ENCODE assay signal across 15 cellular contexts in genomic region chr17:78541488-78542237, GRCh38. TPM values are rescaled to one million over a fixed set of nuclear protein-coding genes. Genes with fewer than 3 reads are reported as not detected.
DNase-seq lines count a peak whose midpoint lies in the region; TF ChIP-seq lines count a peak whose summit lies in the region.
"Had no signal": no experiment of that assay in that cellular context is flagged by ENCODE, and none has a peak within 500 bp of the region (broad histone marks: within the 10 kb centered on the region; RNA-seq: fewer than 3 reads in every experiment).

No MANE protein-coding gene starts in this region.

- 27 to 28% methylated on average over 7 of the region's 8 CpGs for WGBS in GM23248 (ENCODE audit: low coverage in 1 of 2, low lambda C conversion rate in 2 of 2, missing lambda C conversion rate in 2 of 2), 2 experiments

- H3K27me3 Mint-ChIP-seq in activated CD4-positive, alpha-beta T cell treated with anti-CD3 and anti-CD28 coated beads, Interleukin-2, amount 10 ng/mL, durations not matched to agents 7 days and 5 days: peaks cover 3% of the 10 kb centered on the region

- CTCF ChIA-PET in activated CD4-positive, alpha-beta T cell treated with anti-CD3 and anti-CD28 coated beads, Interleukin-2, amount 10 ng/mL, durations not matched to agents 7 days and 5 days (lab: Charles Lee): interaction anchor here (0.7 kb wide), 1 partner anchor 1992 kb away, joined by 3 read pairs; no protein-coding TSS in a partner anchor

- H3K27ac Mint-ChIP-seq in activated CD4-positive, alpha-beta T cell treated with anti-CD3 and anti-CD28 coated beads, Interleukin-2, amount 10 ng/mL, durations not matched to agents 7 days and 5 days: no peak overlapping the region
- H3K27ac Mint-ChIP-seq: natural killer cell had no signal

- no peaks in the 10 kb centered on the region for H3K9me3 ChIP-seq in GM23248 (ENCODE audit: low read depth)
- H3K9me3 ChIP-seq: body of pancreas, esophagus squamous epithelium, vagina had no signal

- H3K27me3 ChIP-seq in GM23248 (replicated peaks; ENCODE audit: insufficient read depth): no peaks in the 10 kb centered on the region
- H3K27me3 ChIP-seq: body of pancreas, esophagus squamous epithelium, vagina had no signal

- peaks cover 5% of the 10 kb centered on the region; the same call in 1 of the 2 replicates for H3K4me1 ChIP-seq in GM23248 (ENCODE audit: insufficient read depth)
- H3K4me1 ChIP-seq: body of pancreas, vagina had no signal

- no peak overlapping the region for H3K27ac ChIP-seq in GM23248
- H3K27ac ChIP-seq: body of pancreas, esophagus squamous epithelium, vagina had no signal

- DNase-seq in AG10803 (ENCODE audit: low read depth) (peak; percentile 14), GM23248 (peak; percentile 52), SW480 (ENCODE audit: low spot score) (peak; percentile 94), kidney tubule cell (ENCODE audit: low spot score) (peak; percentile 41), ACHN (no peak), Kasumi-1 (lab: John Stamatoyannopoulos, UW) (no peak)
- no peak for DNase-seq in effector CD4-positive, alpha-beta T cell
- DNase-seq in activated CD4-positive, alpha-beta T cell treated with anti-CD3 and anti-CD28 coated beads, Interleukin-2, amount 10 ng/mL, durations not matched to agents 7 days and 5 days: no peak
- DNase-seq: activated T-cell treated with anti-CD3 and anti-CD28 coated beads, Interleukin-2, amount 50 U/mL, for 4 hours; esophagus squamous epithelium; natural killer cell; NCI-H1417 had no signal

- no peaks in the 10 kb centered on the region for H3K36me3 ChIP-seq in GM23248 (ENCODE audit: low read depth)
- H3K36me3 ChIP-seq: esophagus squamous epithelium, vagina had no signal

- no peak overlapping the region for H3K4me3 Mint-ChIP-seq in activated CD4-positive, alpha-beta T cell treated with anti-CD3 and anti-CD28 coated beads, Interleukin-2, amount 10 ng/mL, durations not matched to agents 7 days and 5 days
- H3K4me3 Mint-ChIP-seq: activated T-cell treated with anti-CD3 and anti-CD28 coated beads, Interleukin-2, amount 50 U/mL, for 4 hours; natural killer cell had no signal

- H3K36me3 Mint-ChIP-seq in activated CD4-positive, alpha-beta T cell treated with anti-CD3 and anti-CD28 coated beads, Interleukin-2, amount 10 ng/mL, durations not matched to agents 7 days and 5 days (ENCODE audit: low read depth): no peaks in the 10 kb centered on the region
- H3K36me3 Mint-ChIP-seq: natural killer cell had no signal

- H3K9me2 ChIP-seq in GM23248 (ENCODE audit: insufficient read depth): no peaks in the 10 kb centered on the region

- H3K4me3 ChIP-seq in AG10803 (ENCODE audit: low read length): no peak overlapping the region
- H3K4me3 ChIP-seq in GM23248: no peak overlapping the region
- H3K4me3 ChIP-seq: body of pancreas, esophagus squamous epithelium, smooth muscle cell, vagina had no signal

- no peak overlapping the region for H3K9ac ChIP-seq in GM23248

- in situ Hi-C loops in GM23248 (cut with MboI) (no loop called here), ACHN (cut with HindIII; ENCODE audit: low pct_ligation_motif_present, low pct_unique_long_range_greater_than_20kb, low sequenced_read_pairs) (no loop called here)

- no peak overlapping the region for H3K4me2 ChIP-seq in GM23248 (ENCODE audit: unreplicated experiment)
- H3K4me2 ChIP-seq: smooth muscle cell had no signal

- H3F3A ChIP-seq in GM23248 (ENCODE audit: insufficient read depth): no peaks in the 10 kb centered on the region

- no peak for TF ChIP-seq CTCF in AG10803 (conservative IDR thresholded peaks at IDR 0.05; ENCODE audit: low read length)

- H3K9me3 Mint-ChIP-seq in activated CD4-positive, alpha-beta T cell treated with anti-CD3 and anti-CD28 coated beads, Interleukin-2, amount 10 ng/mL, durations not matched to agents 7 days and 5 days: no peaks in the 10 kb centered on the region
- H3K9me3 Mint-ChIP-seq: activated T-cell treated with anti-CD3 and anti-CD28 coated beads, Interleukin-2, amount 50 U/mL, for 4 hours; natural killer cell had no signal

- no peaks in the 10 kb centered on the region for H4K20me1 ChIP-seq in GM23248 (ENCODE audit: insufficient read depth)

- H3K4me1 Mint-ChIP-seq in activated CD4-positive, alpha-beta T cell treated with anti-CD3 and anti-CD28 coated beads, Interleukin-2, amount 10 ng/mL, durations not matched to agents 7 days and 5 days: peaks cover 7% of the 10 kb centered on the region
- H3K4me1 Mint-ChIP-seq: natural killer cell had no signal

- POLR2A ChIA-PET in activated CD4-positive, alpha-beta T cell treated with anti-CD3 and anti-CD28 coated beads, Interleukin-2, amount 10 ng/mL, durations not matched to agents 7 days and 5 days (lab: Charles Lee): no interaction called here

- no peaks in the 10 kb centered on the region for H3K79me2 ChIP-seq in GM23248 (ENCODE audit: insufficient read depth)

- 0 out of 2 replicates have a peak overlapping the region, but pooled peaks have one; percentile 49 for H2AFZ ChIP-seq in GM23248

RNA-seq across cellular contexts. Expression of gene DNAH17, which starts 35.5 kb away (rescaled TPM):
- not detected in 2 replicates for total RNA-seq in GM23248 (2014; rRNA removed; shearing (Covaris generic))
- 0.18 and 0.64 TPM in 2 replicates for polyA plus RNA-seq in GM23248 (2016; fragmentation: Nextera tagmentation; extraction: Ambion mirVana)
- total RNA-seq in activated CD4-positive, alpha-beta T cell treated with anti-CD3 and anti-CD28 coated beads, Interleukin-2, amount 10 ng/mL, durations not matched to agents 7 days and 5 days: under 1 TPM; 0.07 to 0.15 TPM
- total RNA-seq: body of pancreas had no signal

Comparison
In these comparisons a context has a peak if more than half of its experiments do, and no peak if none do; other contexts are left out.
1. DNase-seq: peak in AG10803 (single experiment), GM23248 (single experiment), SW480 (single experiment) and kidney tubule cell (single experiment); none in effector CD4-positive, alpha-beta T cell (single experiment), ACHN (single experiment), Kasumi-1 (0 of 2) and activated CD4-positive, alpha-beta T cell treated with anti-CD3 and anti-CD28 coated beads, Interleukin-2, amount 10 ng/mL, durations not matched to agents 7 days and 5 days (single experiment).